In the genomic region with DNA sequence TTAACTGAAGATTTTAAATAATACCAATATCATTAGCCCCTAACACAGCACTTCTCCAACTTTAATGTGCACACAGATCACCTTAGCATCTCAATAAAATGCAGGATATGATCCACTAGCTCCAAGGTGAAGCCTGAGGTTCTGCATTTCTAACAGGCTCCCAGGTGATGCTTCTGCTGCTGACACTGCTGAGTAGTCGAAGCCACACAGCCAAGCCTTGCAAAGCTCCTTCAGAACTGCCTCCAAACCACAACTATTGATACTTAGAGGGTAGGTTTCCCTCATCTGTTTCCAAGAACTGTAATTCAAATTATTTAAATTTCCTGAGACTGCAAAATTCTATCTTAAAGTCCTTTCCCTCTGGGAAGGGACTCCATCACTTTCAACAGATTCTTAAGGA, we compare ENCODE assay signal across 15 cellular contexts. TPM values are rescaled to one million over a fixed set of nuclear protein-coding genes. Genes with fewer than 3 reads are reported as not detected.
DNase-seq lines count a peak whose midpoint lies in the region; ATAC-seq and TF ChIP-seq lines count a peak whose summit lies in the region.
"Had no signal": no experiment of that assay in that cellular context is flagged by ENCODE, and none has a peak within 500 bp of the region (broad histone marks: within the 10 kb centered on the region; RNA-seq: fewer than 3 reads in every experiment).

No MANE protein-coding gene starts in this region.

- H4K20me1 ChIP-seq in neural progenitor cell (ENCODE audit: low read depth) = no peaks in the 10 kb centered on the region

- peaks cover 19% of the 10 kb centered on the region for H3K27me3 ChIP-seq in neural progenitor cell

- H3K36me3 Mint-ChIP-seq in activated CD4-positive, alpha-beta T cell treated with anti-CD3 and anti-CD28 coated beads, Interleukin-2, amount 10 ng/mL, durations not matched to agents 24 days and 14 days (ENCODE audit: low read depth) = peaks cover 43% of the 10 kb centered on the region
- peaks cover 55% of the 10 kb centered on the region for H3K36me3 Mint-ChIP-seq in activated T-helper 17 cell treated with anti-CD3 and anti-CD28 coated beads, Interleukin-2, amount 50 U/mL, for 72 hours (ENCODE audit: low read depth)
- H3K36me3 Mint-ChIP-seq in neural progenitor cell = peaks cover 12% of the 10 kb centered on the region

- H3K9me3 Mint-ChIP-seq in activated CD4-positive, alpha-beta T cell treated with anti-CD3 and anti-CD28 coated beads, Interleukin-2, amount 10 ng/mL, durations not matched to agents 24 days and 14 days = no peaks in the 10 kb centered on the region
- no peaks in the 10 kb centered on the region for H3K9me3 Mint-ChIP-seq in stimulated activated naive CD8-positive, alpha-beta T cell treated with anti-CD3 and anti-CD28 coated beads, Interleukin-15, amount 100 ng/mL, for 72 hours
- no peaks in the 10 kb centered on the region for H3K9me3 Mint-ChIP-seq in activated T-helper 17 cell treated with anti-CD3 and anti-CD28 coated beads, Interleukin-2, amount 50 U/mL, for 72 hours
- no peaks in the 10 kb centered on the region for H3K9me3 Mint-ChIP-seq in neural progenitor cell
- H3K9me3 Mint-ChIP-seq: CD8-positive, alpha-beta T cell had no signal

- no peak for ATAC-seq in stimulated activated naive CD8-positive, alpha-beta T cell treated with anti-CD3 and anti-CD28 coated beads, Interleukin-15, amount 100 ng/mL, for 72 hours
- no peak for ATAC-seq in stimulated activated naive CD8-positive, alpha-beta T cell treated with anti-CD3 and anti-CD28 coated beads, Interleukin-15, Interleukin-2, amounts not matched to agents 100 U/mL and 50 U/mL, for 24 hours
- peak; percentile 30 for ATAC-seq in activated T-helper 17 cell treated with anti-CD3 and anti-CD28 coated beads, Interleukin-2, amount 50 U/mL, for 72 hours (replicated peaks)
- ATAC-seq: CD8-positive, alpha-beta T cell had no signal

- peak overlapping the region; percentile 99 for H3K27ac Mint-ChIP-seq in activated CD4-positive, alpha-beta T cell treated with anti-CD3 and anti-CD28 coated beads, Interleukin-2, amount 10 ng/mL, durations not matched to agents 24 days and 14 days
- no peak overlapping the region for H3K27ac Mint-ChIP-seq in stimulated activated naive CD8-positive, alpha-beta T cell treated with anti-CD3 and anti-CD28 coated beads, Interleukin-15, amount 100 ng/mL, for 72 hours
- H3K27ac Mint-ChIP-seq in activated T-helper 17 cell treated with anti-CD3 and anti-CD28 coated beads, Interleukin-2, amount 50 U/mL, for 72 hours = peak overlapping the region; percentile 16
- H3K27ac Mint-ChIP-seq in neural progenitor cell = no peak overlapping the region
- H3K27ac Mint-ChIP-seq: CD8-positive, alpha-beta T cell had no signal

- H3K4me1 ChIP-seq in neural progenitor cell = no peaks in the 10 kb centered on the region

- TF ChIP-seq CTCF in neural progenitor cell (IDR thresholded peaks at IDR 0.05) = no peak

- no peaks in the 10 kb centered on the region for H3K79me2 ChIP-seq in neural progenitor cell (ENCODE audit: low read depth)

- peaks cover 71% of the 10 kb centered on the region for H3K4me1 Mint-ChIP-seq in activated CD4-positive, alpha-beta T cell treated with anti-CD3 and anti-CD28 coated beads, Interleukin-2, amount 10 ng/mL, durations not matched to agents 24 days and 14 days
- peaks cover 76% of the 10 kb centered on the region for H3K4me1 Mint-ChIP-seq in stimulated activated naive CD8-positive, alpha-beta T cell treated with anti-CD3 and anti-CD28 coated beads, Interleukin-15, amount 100 ng/mL, for 72 hours
- H3K4me1 Mint-ChIP-seq in activated T-helper 17 cell treated with anti-CD3 and anti-CD28 coated beads, Interleukin-2, amount 50 U/mL, for 72 hours = peaks cover 58% of the 10 kb centered on the region
- H3K4me1 Mint-ChIP-seq in neural progenitor cell = peaks cover 7% of the 10 kb centered on the region

- H3K9me3 ChIP-seq in neural progenitor cell (ENCODE audit: low read depth) = no peaks in the 10 kb centered on the region

- DNase-seq in activated CD4-positive, alpha-beta T cell treated with anti-CD3 and anti-CD28 coated beads, Interleukin-2, amount 10 ng/mL, durations not matched to agents 24 days and 14 days = peak; percentile 78
- DNase-seq in activated CD4-positive, alpha-beta T cell treated with anti-CD3 and anti-CD28 coated beads for 4 hours = no peak
- no peak for DNase-seq in stimulated activated naive CD8-positive, alpha-beta T cell treated with anti-CD3 and anti-CD28 coated beads, Interleukin-15, amount 100 ng/mL, for 72 hours
- DNase-seq in stimulated activated naive CD8-positive, alpha-beta T cell treated with anti-CD3 and anti-CD28 coated beads, Interleukin-15, Interleukin-2, amounts not matched to agents 100 U/mL and 50 U/mL, for 24 hours = no peak
- no peak for DNase-seq in NCI-H345 treated with DMSO at 0.1 percent for 48 hours (lab: John Stamatoyannopoulos, UW; ENCODE audit: unreplicated experiment)
- no peak for DNase-seq in epidermal melanocyte (ENCODE audit: insufficient read length, low spot score)
- no peak for DNase-seq in neural progenitor cell (ENCODE audit: low spot score)
- DNase-seq: CD8-positive, alpha-beta T cell; HCEC 1CT; IMR-90; NCI-H187; NCI-H226; OCI-M1; RPMI8226 had no signal

- no peak overlapping the region for H3K4me2 ChIP-seq in neural progenitor cell

- intact Hi-C loops in activated CD4-positive, alpha-beta T cell treated with anti-CD3 and anti-CD28 coated beads, Interleukin-2, amount 10 ng/mL, durations not matched to agents 24 days and 14 days (cut with micrococcal nuclease) = loop anchor here (2.0 kb wide), 1 partner anchor 22 kb away; no protein-coding TSS in a partner anchor

- peak overlapping the region; percentile 94 for H3K4me3 Mint-ChIP-seq in activated CD4-positive, alpha-beta T cell treated with anti-CD3 and anti-CD28 coated beads, Interleukin-2, amount 10 ng/mL, durations not matched to agents 24 days and 14 days
- H3K4me3 Mint-ChIP-seq in stimulated activated naive CD8-positive, alpha-beta T cell treated with anti-CD3 and anti-CD28 coated beads, Interleukin-15, amount 100 ng/mL, for 72 hours = peak overlapping the region; percentile 42 to 45
- H3K4me3 Mint-ChIP-seq in activated T-helper 17 cell treated with anti-CD3 and anti-CD28 coated beads, Interleukin-2, amount 50 U/mL, for 72 hours = peak overlapping the region; percentile 94
- H3K4me3 Mint-ChIP-seq in neural progenitor cell = no peak overlapping the region
- H3K4me3 Mint-ChIP-seq: CD8-positive, alpha-beta T cell had no signal

- no peak overlapping the region for H2AFZ ChIP-seq in neural progenitor cell (replicated peaks)

- H3K4me3 ChIP-seq in neural progenitor cell = no peak overlapping the region

- no peaks in the 10 kb centered on the region for H3K27me3 Mint-ChIP-seq in activated CD4-positive, alpha-beta T cell treated with anti-CD3 and anti-CD28 coated beads, Interleukin-2, amount 10 ng/mL, durations not matched to agents 24 days and 14 days
- H3K27me3 Mint-ChIP-seq in stimulated activated naive CD8-positive, alpha-beta T cell treated with anti-CD3 and anti-CD28 coated beads, Interleukin-15, amount 100 ng/mL, for 72 hours = no peaks in the 10 kb centered on the region
- H3K27me3 Mint-ChIP-seq in activated T-helper 17 cell treated with anti-CD3 and anti-CD28 coated beads, Interleukin-2, amount 50 U/mL, for 72 hours = no peaks in the 10 kb centered on the region
- H3K27me3 Mint-ChIP-seq in neural progenitor cell (ENCODE audit: insufficient read depth, low read depth) = peaks cover 6% of the 10 kb centered on the region

- no peak overlapping the region for H3K27ac ChIP-seq in neural progenitor cell

- no peaks in the 10 kb centered on the region for H3F3A ChIP-seq in neural progenitor cell (ENCODE audit: low read depth)

- no peaks in the 10 kb centered on the region for H3K36me3 ChIP-seq in neural progenitor cell

- no peak overlapping the region for H3K9ac ChIP-seq in neural progenitor cell

RNA-seq across cellular contexts. Expression of a gene that starts 3.9 kb away (rescaled TPM):
- 84.1 and 87.7 TPM in 2 replicates for total RNA-seq in activated CD4-positive, alpha-beta T cell treated with anti-CD3 and anti-CD28 coated beads, Interleukin-2, amount 10 ng/mL, durations not matched to agents 24 days and 14 days
- 10 to 100 TPM; 28.0 to 61.5 TPM for total RNA-seq in activated T-helper 17 cell treated with anti-CD3 and anti-CD28 coated beads, Interleukin-2, amount 50 U/mL, for 72 hours
- total RNA-seq in neural progenitor cell (ENCODE audit: low replicate concordance) = 10.4 TPM in 2 replicates

Comparison
In these comparisons a context has a peak if more than half of its experiments do, and no peak if none do; other contexts are left out.
1. H3K27ac Mint-ChIP-seq: peak in activated CD4-positive, alpha-beta T cell treated with anti-CD3 and anti-CD28 coated beads, Interleukin-2, amount 10 ng/mL, durations not matched to agents 24 days and 14 days (single experiment) and activated T-helper 17 cell treated with anti-CD3 and anti-CD28 coated beads, Interleukin-2, amount 50 U/mL, for 72 hours (single experiment); none in stimulated activated naive CD8-positive, alpha-beta T cell treated with anti-CD3 and anti-CD28 coated beads, Interleukin-15, amount 100 ng/mL, for 72 hours (0 of 2) and neural progenitor cell (single experiment).